In the genomic region with DNA sequence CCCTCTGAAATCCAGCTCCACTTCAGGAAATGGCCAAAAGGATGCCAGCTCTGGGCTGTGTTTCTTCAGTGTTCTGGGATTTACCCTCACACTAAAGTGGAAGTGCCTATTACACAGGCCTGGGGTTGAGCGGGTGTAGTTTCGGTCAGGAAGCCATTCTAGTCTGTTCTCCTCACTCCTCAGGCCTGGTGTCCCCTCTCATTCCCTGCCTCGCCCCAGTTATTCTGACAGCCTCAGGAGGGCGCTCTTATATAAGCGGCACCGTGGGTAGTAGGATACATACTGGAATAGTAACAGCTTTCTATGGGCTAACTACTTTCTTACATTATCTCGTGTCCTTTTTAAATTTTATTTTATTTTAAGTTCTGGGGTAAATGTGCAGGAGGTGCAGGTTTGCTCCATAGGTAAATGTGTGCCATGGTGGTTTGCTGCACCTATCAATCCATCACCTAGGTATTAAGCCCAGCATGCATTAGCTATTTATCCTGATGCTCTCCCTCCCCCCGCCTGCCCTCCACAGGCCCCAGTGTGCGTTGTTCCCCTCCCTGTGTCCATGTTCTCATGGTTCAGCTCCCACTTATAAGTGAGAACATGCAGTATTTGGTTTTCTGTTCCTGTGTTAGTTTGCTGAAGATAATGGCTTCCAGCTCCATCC, we compare ENCODE assay signal across 10 cellular contexts. TPM values are rescaled to one million over a fixed set of nuclear protein-coding genes. Genes with fewer than 3 reads are reported as not detected.
DNase-seq lines count a peak whose midpoint lies in the region; ATAC-seq and TF ChIP-seq lines count a peak whose summit lies in the region.
"Had no signal": no experiment of that assay in that cellular context is flagged by ENCODE, and none has a peak within 500 bp of the region (broad histone marks: within the 10 kb centered on the region; RNA-seq: fewer than 3 reads in every experiment).

No MANE protein-coding gene starts in this region.

- peaks cover 9% of the 10 kb centered on the region for H3K27me3 Mint-ChIP-seq in activated T-helper 2 cell treated with anti-CD3 and anti-CD28 coated beads, Interferon-gamma antibody, Interleukin-2, Interleukin-4, amounts not matched to agents 10 μg/mL and 5 μg/mL and 100 μg/mL, durations not matched to agents 14 hours and 24 hours and 36 hours (ENCODE audit: low read depth)
- peaks cover 3 to 9% of the 10 kb centered on the region in 2 donors for H3K27me3 Mint-ChIP-seq in stimulated activated naive B cell treated with anti-CD40 and anti-IgM and Interleukin-4, amounts not matched to agents 10 μg/mL and 1 μg/mL and 100 μg/mL, for 72 hours

- H3K27ac ChIP-seq in HCT116 (ENCODE audit: low read depth, low read length) = no peak overlapping the region
- H3K27ac ChIP-seq in hepatocyte = no peak overlapping the region

- H3K9me2 ChIP-seq in HCT116 (ENCODE audit: insufficient read depth) (no peaks in the 10 kb centered on the region), hepatocyte (replicated peaks; ENCODE audit: insufficient read depth) (no peaks in the 10 kb centered on the region)

- no peak overlapping the region for H3K9ac ChIP-seq in HCT116 (ENCODE audit: low read length)

- H3K4me3 ChIP-seq in HCT116 (replicated peaks in 1 of 2; ENCODE audit: low read depth in 1 of 2, low read length in 2 of 2) = no peak overlapping the region
- no peak overlapping the region for H3K4me3 ChIP-seq in hepatocyte

- no peaks in the 10 kb centered on the region for H4K20me1 ChIP-seq in HCT116 (ENCODE audit: insufficient read depth)
- no peaks in the 10 kb centered on the region for H4K20me1 ChIP-seq in hepatocyte (ENCODE audit: insufficient read depth, poor library complexity, severe bottlenecking)

- H2AFZ ChIP-seq in HCT116 (ENCODE audit: low read depth, low read length, poor library complexity, severe bottlenecking) (no peak overlapping the region), hepatocyte (peak overlapping the region; percentile 28)

- H3K4me1 Mint-ChIP-seq in activated T-helper 2 cell treated with anti-CD3 and anti-CD28 coated beads, Interferon-gamma antibody, Interleukin-2, Interleukin-4, amounts not matched to agents 10 μg/mL and 5 μg/mL and 100 μg/mL, durations not matched to agents 14 hours and 24 hours and 36 hours (ENCODE audit: low read depth) = no peaks in the 10 kb centered on the region
- H3K4me1 Mint-ChIP-seq in stimulated activated naive B cell treated with anti-CD40 and anti-IgM and Interleukin-4, amounts not matched to agents 10 μg/mL and 1 μg/mL and 100 μg/mL, for 72 hours = peaks cover 19 to 41% of the 10 kb centered on the region in 2 donors

- POLR2A ChIA-PET in HCT116 (lab: Charles Lee) = interaction anchor here (2.1 kb wide), 1 partner anchor 70 kb away, joined by 10 read pairs; no protein-coding TSS in a partner anchor

- no TSS peak for BruUV-seq in HCT116 (replicated peaks; lab: Mats Ljungman, UMichigan)

- intact Hi-C loops in HCT116 (cut with micrococcal nuclease) = loop anchor here (1.0 to 2.0 kb wide), 2 partner anchors 71 to 113 kb away; no protein-coding TSS in a partner anchor
- intact Hi-C loops in activated T-helper 2 cell treated with anti-CD3 and anti-CD28 coated beads, Interferon-gamma antibody, Interleukin-2, Interleukin-4, amounts not matched to agents 10 μg/mL and 5 μg/mL and 100 μg/mL, durations not matched to agents 14 hours and 24 hours and 36 hours (cut with micrococcal nuclease) = no loop called here

- no peak overlapping the region for H3K4me2 ChIP-seq in HCT116 (ENCODE audit: low read length)
- no peak overlapping the region for H3K4me2 ChIP-seq in hepatocyte

- no peaks in the 10 kb centered on the region for H3K36me3 ChIP-seq in HCT116 (ENCODE audit: control insufficient read depth in 1 of 2, insufficient read depth in 2 of 2, low read length in 2 of 2)
- no peaks in the 10 kb centered on the region for H3K36me3 ChIP-seq in hepatocyte (replicated peaks; ENCODE audit: insufficient read depth, low read depth)

- 59% methylated on average over 9 of the region's 9 CpGs for WGBS in hepatocyte (ENCODE audit: low lambda C conversion rate, missing lambda C conversion rate)

- TF ChIP-seq POLR2A in HCT116 (IDR thresholded peaks at IDR 0.05; ENCODE audit: borderline replicate concordance, extremely low read depth, insufficient read depth, insufficient read length) = no peak

- H3K9me3 Mint-ChIP-seq in activated T-helper 2 cell treated with anti-CD3 and anti-CD28 coated beads, Interferon-gamma antibody, Interleukin-2, Interleukin-4, amounts not matched to agents 10 μg/mL and 5 μg/mL and 100 μg/mL, durations not matched to agents 14 hours and 24 hours and 36 hours = no peaks in the 10 kb centered on the region
- H3K9me3 Mint-ChIP-seq in stimulated activated naive B cell treated with anti-CD40 and anti-IgM and Interleukin-4, amounts not matched to agents 10 μg/mL and 1 μg/mL and 100 μg/mL, for 72 hours = no peaks in the 10 kb centered on the region

- CTCF ChIA-PET in HCT116 (lab: Charles Lee) = interaction anchor here (0.6 to 4.6 kb wide), 16 partner anchors 11 to 588 kb away, joined by 3 to 92 read pairs (median 4); partner anchors contain the start of genes FRA10AC1 and LGI1

- TF ChIP-seq RAD21 in HCT116 (IDR thresholded peaks at IDR 0.05; ENCODE audit: low read depth) = peak; percentile 78

- RAD21 ChIA-PET in HCT116 (lab: Charles Lee; ENCODE audit: low non-redundant PET in 1 of 2, low total read pairs in 2 of 2, uncharacterized antibody in 2 of 2, unreplicated experiment in 2 of 2) = interaction anchor here (0.7 to 1.2 kb wide), 5 partner anchors 43 to 70 kb away, joined by 3 to 7 read pairs (median 5); partner anchors contain the start of gene FRA10AC1 (in 2 of the 2)

- H3K27me3 ChIP-seq in HCT116 (ENCODE audit: insufficient read depth, low read length) = no peaks in the 10 kb centered on the region
- H3K27me3 ChIP-seq in hepatocyte = no peaks in the 10 kb centered on the region

- H3K4me3 Mint-ChIP-seq in activated T-helper 2 cell treated with anti-CD3 and anti-CD28 coated beads, Interferon-gamma antibody, Interleukin-2, Interleukin-4, amounts not matched to agents 10 μg/mL and 5 μg/mL and 100 μg/mL, durations not matched to agents 14 hours and 24 hours and 36 hours (ENCODE audit: low read depth) = no peak overlapping the region
- H3K4me3 Mint-ChIP-seq in stimulated activated naive B cell treated with anti-CD40 and anti-IgM and Interleukin-4, amounts not matched to agents 10 μg/mL and 1 μg/mL and 100 μg/mL, for 72 hours = no peak overlapping the region
- H3K4me3 Mint-ChIP-seq: activated naive CD8-positive, alpha-beta T cell had no signal

- H3K4me1 ChIP-seq in HCT116 (ENCODE audit: control insufficient read depth in 1 of 2, insufficient read depth in 2 of 2, low read length in 2 of 2) = peaks cover 0 to 19% of the 10 kb centered on the region in 2 experiments; a peak in 2 of 4 replicates
- peaks cover 5% of the 10 kb centered on the region for H3K4me1 ChIP-seq in hepatocyte (ENCODE audit: insufficient read depth)

- in situ Hi-C loops in SK-MEL-5 (cut with HindIII; ENCODE audit: low pct_unique_long_range_greater_than_20kb, low sequenced_read_pairs) = no loop called here

- H3K27ac Mint-ChIP-seq in activated T-helper 2 cell treated with anti-CD3 and anti-CD28 coated beads, Interferon-gamma antibody, Interleukin-2, Interleukin-4, amounts not matched to agents 10 μg/mL and 5 μg/mL and 100 μg/mL, durations not matched to agents 14 hours and 24 hours and 36 hours = no peak overlapping the region
- H3K27ac Mint-ChIP-seq in stimulated activated naive B cell treated with anti-CD40 and anti-IgM and Interleukin-4, amounts not matched to agents 10 μg/mL and 1 μg/mL and 100 μg/mL, for 72 hours = no peak overlapping the region
- H3K27ac Mint-ChIP-seq: activated naive CD8-positive, alpha-beta T cell had no signal

- DNase-seq in AML-193 (lab: John Stamatoyannopoulos, UW) (peak; percentile 9 to 10), HCT116 (ENCODE audit: low read depth, low spot score) (no peak), SK-MEL-5 (ENCODE audit: low read depth, low spot score) (peak; percentile 80), hepatocyte (ENCODE audit: low spot score) (no peak), SIG-M5 treated with dmso at 0.1 percent for 504 hours (lab: John Stamatoyannopoulos, UW; ENCODE audit: unreplicated experiment) (no peak)
- DNase-seq in activated T-helper 2 cell treated with anti-CD3 and anti-CD28 coated beads, Interferon-gamma antibody, Interleukin-2, Interleukin-4, amounts not matched to agents 10 μg/mL and 5 μg/mL and 100 μg/mL, durations not matched to agents 14 hours and 24 hours and 36 hours (ENCODE audit: low spot score) = no peak
- DNase-seq in stimulated activated naive B cell treated with anti-CD40 and anti-IgM and Interleukin-4, amounts not matched to agents 10 μg/mL and 1 μg/mL and 100 μg/mL, for 72 hours = no peak

- H3K36me3 Mint-ChIP-seq in activated T-helper 2 cell treated with anti-CD3 and anti-CD28 coated beads, Interferon-gamma antibody, Interleukin-2, Interleukin-4, amounts not matched to agents 10 μg/mL and 5 μg/mL and 100 μg/mL, durations not matched to agents 14 hours and 24 hours and 36 hours (ENCODE audit: low read depth) = no peaks in the 10 kb centered on the region
- H3K36me3 Mint-ChIP-seq in stimulated activated naive B cell treated with anti-CD40 and anti-IgM and Interleukin-4, amounts not matched to agents 10 μg/mL and 1 μg/mL and 100 μg/mL, for 72 hours = no peaks in the 10 kb centered on the region
- H3K36me3 Mint-ChIP-seq: activated naive CD8-positive, alpha-beta T cell had no signal

- H3K79me2 ChIP-seq in HCT116 (ENCODE audit: insufficient read depth, low read length) (no peaks in the 10 kb centered on the region), hepatocyte (no peaks in the 10 kb centered on the region)

- ATAC-seq in HCT116 (peak; percentile 52), HG02678 (IDR thresholded peaks at IDR 0.05; ENCODE audit: unreplicated experiment) (no peak)
- no peak for ATAC-seq in stimulated activated naive B cell treated with anti-CD40 and anti-IgM and Interleukin-4, amounts not matched to agents 10 μg/mL and 1 μg/mL and 100 μg/mL, for 72 hours (replicated peaks)

- peak; percentile 60 to 79 (median 67) for TF ChIP-seq CTCF in HCT116 (IDR thresholded peaks at IDR 0.05 in 2 of 3, conservative IDR thresholded peaks at IDR 0.05 in 1 of 3; ENCODE audit: borderline replicate concordance in 1 of 3, insufficient read depth in 1 of 3, low read depth in 2 of 3, low read length in 2 of 3)
- TF ChIP-seq CTCF in hepatocyte (IDR thresholded peaks at IDR 0.05; ENCODE audit: poor library complexity) = peak; percentile 36

- H3K9me3 ChIP-seq in HCT116 (ENCODE audit: control insufficient read depth in 1 of 2, insufficient read depth in 1 of 2, low read depth in 1 of 2, low read length in 2 of 2) (no peaks in the 10 kb centered on the region), hepatocyte (ENCODE audit: low read depth) (no peaks in the 10 kb centered on the region)

RNA-seq across cellular contexts. Expression of gene LGI1, which starts 12.2 kb away (rescaled TPM):
- not detected for total RNA-seq in HCT116 (2021; ENCODE audit: unreplicated experiment)
- polyA plus RNA-seq in HCT116 (2012) = not detected in 2 replicates
- total RNA-seq in SK-MEL-5 (2014; rRNA removed; shearing (Covaris generic)) = not detected in 2 replicates
- not detected in 2 replicates for polyA plus RNA-seq in SK-MEL-5 (2015; cell fraction: cytosol; rRNA removed)
- not detected in 2 replicates for polyA plus RNA-seq in SK-MEL-5 (2015; cell fraction: nucleus; rRNA removed)
- 0.60 and 2.6 TPM in 2 replicates for total RNA-seq in hepatocyte
- polyA plus RNA-seq in hepatocyte = 0.21 and 0.56 TPM in 2 replicates
- not detected in 2 replicates for total RNA-seq in activated T-helper 2 cell treated with anti-CD3 and anti-CD28 coated beads, Interferon-gamma antibody, Interleukin-2, Interleukin-4, amounts not matched to agents 10 μg/mL and 5 μg/mL and 100 μg/mL, durations not matched to agents 14 hours and 24 hours and 36 hours
- total RNA-seq: lung microvascular endothelial cell had no signal

RNA-seq across cellular contexts. Expression of gene FRA10AC1, which starts 43.1 kb away (rescaled TPM):
- total RNA-seq in HCT116 (2021; ENCODE audit: unreplicated experiment) = 21.9 TPM
- polyA plus RNA-seq in HCT116 (2012) = 3.3 and 4.4 TPM in 2 replicates
- total RNA-seq in SK-MEL-5 (2014; rRNA removed; shearing (Covaris generic)) = 5.4 and 5.5 TPM in 2 replicates
- 6.1 and 6.8 TPM in 2 replicates for polyA plus RNA-seq in SK-MEL-5 (2015; cell fraction: cytosol; rRNA removed)
- 57.9 and 70.8 TPM in 2 replicates for polyA plus RNA-seq in SK-MEL-5 (2015; cell fraction: nucleus; rRNA removed)
- total RNA-seq in hepatocyte = 11.4 and 12.9 TPM in 2 replicates
- polyA plus RNA-seq in hepatocyte = 14.9 TPM in 2 replicates
- total RNA-seq in activated T-helper 2 cell treated with anti-CD3 and anti-CD28 coated beads, Interferon-gamma antibody, Interleukin-2, Interleukin-4, amounts not matched to agents 10 μg/mL and 5 μg/mL and 100 μg/mL, durations not matched to agents 14 hours and 24 hours and 36 hours = 18.6 and 20.7 TPM in 2 replicates

Comparison
In these comparisons a context has a peak if more than half of its experiments do, and no peak if none do; other contexts are left out.
1. DNase-seq: peak in AML-193 (2 of 2) and SK-MEL-5 (single experiment); none in HCT116 (single experiment), hepatocyte (single experiment), activated T-helper 2 cell treated with anti-CD3 and anti-CD28 coated beads, Interferon-gamma antibody, Interleukin-2, Interleukin-4, amounts not matched to agents 10 μg/mL and 5 μg/mL and 100 μg/mL, durations not matched to agents 14 hours and 24 hours and 36 hours (single experiment), SIG-M5 treated with dmso at 0.1 percent for 504 hours (single experiment) and stimulated activated naive B cell treated with anti-CD40 and anti-IgM and Interleukin-4, amounts not matched to agents 10 μg/mL and 1 μg/mL and 100 μg/mL, for 72 hours (single experiment).